In genomic region chr7:87739306-87739705, GRCh38 we compare ENCODE assay signal across 30 cellular contexts.
"Had no signal": no experiment of that assay in that cellular context is flagged by ENCODE, and none has a peak within 500 bp of the region (broad histone marks: within the 10 kb centered on the region; RNA-seq: fewer than 3 reads in every experiment).

No MANE protein-coding gene starts in this region.

- H3K4me3 Mint-ChIP-seq: immature natural killer cell; mesothelial cell of epicardium; naive B cell; natural killer cell; nephron progenitor cell; neural progenitor cell; stimulated activated naive B cell treated with anti-CD40 and anti-IgM and Interleukin-4, amounts not matched to agents 10 μg/mL and 1 μg/mL and 100 μg/mL, for 72 hours; stimulated activated naive CD8-positive, alpha-beta T cell treated with anti-CD3 and anti-CD28 coated beads, Interleukin-15, Interleukin-2, amounts not matched to agents 100 ng/mL and 50 ng/mL, for 24 hours had no signal

- H3K4me2 ChIP-seq: neural progenitor cell had no signal

- H3K4me1 Mint-ChIP-seq: immature natural killer cell; naive B cell; natural killer cell; nephron progenitor cell; neural progenitor cell; stimulated activated naive B cell treated with anti-CD40 and anti-IgM and Interleukin-4, amounts not matched to agents 10 μg/mL and 1 μg/mL and 100 μg/mL, for 72 hours had no signal

- H3K36me3 ChIP-seq: left lung, lower lobe of right lung, neural progenitor cell, neutrophil, right lobe of liver, suprapubic skin, thoracic aorta, tibial artery, upper lobe of right lung had no signal

- H2AFZ ChIP-seq: neural progenitor cell, parathyroid adenoma had no signal

- H3K9ac ChIP-seq: neural progenitor cell, parathyroid adenoma had no signal

- H3K4me1 ChIP-seq: left lung, lower lobe of right lung, parathyroid adenoma, psoas muscle, right lobe of liver, suprapubic skin, tibial artery, upper lobe of right lung had no signal

- H3K27me3 ChIP-seq: left lung, neural progenitor cell, neutrophil, right lobe of liver, suprapubic skin, tibial artery, upper lobe of right lung had no signal

- H3K27ac Mint-ChIP-seq: immature natural killer cell; mesothelial cell of epicardium; naive B cell; natural killer cell; nephron progenitor cell; neural progenitor cell; stimulated activated naive B cell treated with anti-CD40 and anti-IgM and Interleukin-4, amounts not matched to agents 10 μg/mL and 1 μg/mL and 100 μg/mL, for 72 hours; stimulated activated naive CD8-positive, alpha-beta T cell treated with anti-CD3 and anti-CD28 coated beads, Interleukin-15, Interleukin-2, amounts not matched to agents 100 ng/mL and 50 ng/mL, for 24 hours had no signal

- H3K4me3 ChIP-seq: left lung, lower lobe of right lung, neural progenitor cell, psoas muscle, right lobe of liver, skin epidermis, suprapubic skin, thoracic aorta, tibial artery, upper lobe of right lung had no signal

- H3K79me2 ChIP-seq: parathyroid adenoma had no signal

- DNase-seq: hippocampal formation; immature natural killer cell; kidney; left colon; left lung; lower lobe of right lung; mammary epithelial cell; mesendoderm; naive B cell; natural killer cell; nephron progenitor cell; occipital lobe; psoas muscle; right lobe of liver; stimulated activated CD4-positive, alpha-beta T cell treated with anti-CD3 and anti-CD28 coated beads, Interleukin-12 subunit alpha, Interleukin-12 subunit beta, amount 100 ng/mL, for 4 hours; stimulated activated CD4-positive, alpha-beta T cell treated with anti-CD3 and anti-CD28 coated beads, Interleukin-15, amount 100 ng/mL, for 24 hours; stimulated activated CD4-positive, alpha-beta T cell treated with anti-CD3 and anti-CD28 coated beads, Interleukin-2, amount 100 ng/mL, for 24 hours; stimulated activated CD4-positive, alpha-beta T cell treated with anti-CD3 and anti-CD28 coated beads, Interleukin-4, amount 100 ng/mL, for 1 hour; stimulated activated naive B cell treated with anti-CD40 and anti-IgM and Interleukin-4, amounts not matched to agents 10 μg/mL and 1 μg/mL and 100 μg/mL, for 72 hours; tibial artery; trophoblast cell; upper lobe of right lung had no signal

- H3K36me3 Mint-ChIP-seq: immature natural killer cell; mesothelial cell of epicardium; naive B cell; natural killer cell; neural progenitor cell; stimulated activated naive B cell treated with anti-CD40 and anti-IgM and Interleukin-4, amounts not matched to agents 10 μg/mL and 1 μg/mL and 100 μg/mL, for 72 hours had no signal

- H3K27ac ChIP-seq: left lung, lower lobe of right lung, neural progenitor cell, neutrophil, parathyroid adenoma, psoas muscle, right lobe of liver, skin epidermis, suprapubic skin, thoracic aorta, tibial artery, upper lobe of right lung had no signal

- H3K9me3 ChIP-seq: left lung, lower lobe of right lung, neutrophil, psoas muscle, right lobe of liver, suprapubic skin, thoracic aorta, tibial artery, upper lobe of right lung had no signal

- H3K27me3 Mint-ChIP-seq: naive B cell; stimulated activated naive B cell treated with anti-CD40 and anti-IgM and Interleukin-4, amounts not matched to agents 10 μg/mL and 1 μg/mL and 100 μg/mL, for 72 hours; stimulated activated naive CD8-positive, alpha-beta T cell treated with anti-CD3 and anti-CD28 coated beads, Interleukin-15, Interleukin-2, amounts not matched to agents 100 ng/mL and 50 ng/mL, for 24 hours had no signal

- H3K9me3 Mint-ChIP-seq: natural killer cell; nephron progenitor cell; neural progenitor cell; stimulated activated naive CD8-positive, alpha-beta T cell treated with anti-CD3 and anti-CD28 coated beads, Interleukin-15, Interleukin-2, amounts not matched to agents 100 ng/mL and 50 ng/mL, for 24 hours had no signal
